28 cellular contexts compared by ENCODE assay signal in the genomic region with DNA sequence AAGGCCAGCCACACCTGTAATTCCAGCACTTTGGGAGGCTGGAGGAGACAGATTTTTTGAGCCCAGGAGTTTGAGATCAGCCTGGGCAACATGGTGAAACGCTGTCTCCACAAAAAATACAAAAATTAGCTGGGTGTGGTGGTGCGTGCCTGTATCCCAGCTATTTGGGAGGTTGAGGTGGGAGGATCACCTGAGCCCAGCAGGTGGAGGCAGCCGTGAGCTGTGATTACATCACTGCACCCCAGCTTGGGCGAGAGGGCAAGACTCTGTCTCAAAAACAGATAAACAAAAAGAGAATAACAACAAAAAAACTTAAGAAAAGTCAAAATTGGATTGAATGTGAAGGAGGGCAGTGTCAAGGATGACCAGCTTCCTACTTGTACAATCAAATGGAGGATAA. TPM values are rescaled to one million over a fixed set of nuclear protein-coding genes. Genes with fewer than 3 reads are reported as not detected.
"Had no signal": no experiment of that assay in that cellular context is flagged by ENCODE, and none has a peak within 500 bp of the region (broad histone marks: within the 10 kb centered on the region; RNA-seq: fewer than 3 reads in every experiment).

No MANE protein-coding gene starts in this region.

- H3K4me1 ChIP-seq: foreskin keratinocyte had no signal

- ATAC-seq: activated T-cell treated with anti-CD3 and anti-CD28 coated beads, Interleukin-2, amount 50 U/mL, for 72 hours; effector memory CD8-positive, alpha-beta T cell; foreskin keratinocyte; T-helper 17 cell had no signal

- H3K27ac ChIP-seq: brain microvascular endothelial cell, esophagus muscularis mucosa, foreskin keratinocyte had no signal

- H3K27me3 ChIP-seq: brain microvascular endothelial cell, esophagus muscularis mucosa, foreskin keratinocyte had no signal

- H3K36me3 ChIP-seq: brain microvascular endothelial cell, esophagus muscularis mucosa had no signal

- H3K9me3 ChIP-seq: esophagus muscularis mucosa had no signal

- H3K4me3 ChIP-seq: esophagus muscularis mucosa had no signal

- DNase-seq: activated CD4-positive, alpha-beta memory T cell treated with anti-CD3 and anti-CD28 coated beads, Interleukin-2, amount 10 ng/mL, durations not matched to agents 7 days and 5 days; activated CD4-positive, alpha-beta T cell treated with anti-CD3 and anti-CD28 coated beads for 1 hour; activated CD4-positive, alpha-beta T cell treated with anti-CD3 and anti-CD28 coated beads for 4 hours; activated CD4-positive, alpha-beta T cell treated with anti-CD3 and anti-CD28 coated beads, Interleukin-2, amount 10 ng/mL, durations not matched to agents 7 days and 5 days; activated CD4-positive, alpha-beta T cell treated with anti-CD3 and anti-CD28 coated beads, Interleukin-2, amount 50 U/mL, for 4 hours; activated CD8-positive, alpha-beta memory T cell treated with anti-CD3 and anti-CD28 coated beads, Interleukin-2, amount 50 U/mL, for 48 hours; activated gamma-delta T cell; activated naive CD4-positive, alpha-beta T cell treated with anti-CD3 and anti-CD28 coated beads, Interleukin-2, amount 50 U/mL, for 16 hours; activated naive CD4-positive, alpha-beta T cell treated with Interleukin-2 at 50 U/mL for 16 hours; activated T-cell treated with anti-CD3 and anti-CD28 coated beads for 4 hours; activated T-cell treated with anti-CD3 and anti-CD28 coated beads, Interleukin-2, amount 50 U/mL, for 24 hours; activated T-cell treated with anti-CD3 and anti-CD28 coated beads, Interleukin-2, amount 50 U/mL, for 72 hours; amniotic stem cell; anterior cingulate cortex; brain microvascular endothelial cell; cortex of kidney; dermis blood vessel endothelial cell; effector CD4-positive, alpha-beta T cell; effector memory CD8-positive, alpha-beta T cell; erythroblast; foreskin keratinocyte; T-helper 1 cell; T-helper 17 cell; T1000 had no signal

- FAIRE-seq: astrocyte, bronchial epithelial cell, colon had no signal

RNA-seq across cellular contexts. Expression of a gene that starts 2.9 kb away (rescaled TPM):
- total RNA-seq: activated CD4-positive, alpha-beta memory T cell treated with anti-CD3 and anti-CD28 coated beads, Interleukin-2, amount 10 ng/mL, durations not matched to agents 7 days and 5 days; activated CD4-positive, alpha-beta T cell treated with anti-CD3 and anti-CD28 coated beads, Interleukin-2, amount 10 ng/mL, durations not matched to agents 7 days and 5 days; T-helper 17 cell had no signal
